37 cellular contexts compared by ENCODE assay signal in the genomic region with DNA sequence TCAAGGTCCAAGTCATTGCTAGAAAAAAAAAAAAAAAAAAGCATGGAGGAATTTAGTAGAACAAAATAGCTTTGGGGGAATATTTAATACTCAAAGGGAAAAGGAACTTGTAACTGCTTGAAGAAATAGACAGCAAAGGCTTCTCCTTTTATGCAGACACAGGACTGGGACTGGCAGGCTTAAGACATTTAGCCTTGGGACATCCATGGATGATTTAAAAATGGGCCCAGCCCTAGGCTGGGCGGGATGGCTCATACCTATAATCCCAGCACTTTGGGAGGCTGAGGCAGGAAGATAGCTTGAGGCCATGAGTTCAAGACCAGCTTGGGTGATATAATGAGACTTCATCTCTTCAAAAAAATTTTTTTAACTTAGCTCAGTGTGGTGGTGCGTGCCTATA. TPM values are rescaled to one million over a fixed set of nuclear protein-coding genes. Genes with fewer than 3 reads are reported as not detected.
"Had no signal": no experiment of that assay in that cellular context is flagged by ENCODE, and none has a peak within 500 bp of the region (broad histone marks: within the 10 kb centered on the region; RNA-seq: fewer than 3 reads in every experiment).

No MANE protein-coding gene starts in this region.

- H3K36me3 ChIP-seq: MG63 had no signal

- H3K4me3 ChIP-seq: MG63 had no signal

- H3K9ac ChIP-seq: KMS-11 had no signal

- DNase-seq: Karpas-422, Kasumi-1, KBM-7, KG1, MG63, MV-4-11, NCI-H1048, NCI-H1092, NCI-H1092 treated with DMSO at 0.1 percent for 48 hours, NCI-H1105, NCI-H1105 treated with DMSO at 0.1 percent for 48 hours, NCI-H1417, NCI-H1417 treated with DMSO at 0.1 percent for 48 hours, NCI-H1436, NCI-H1436 treated with DMSO at 0.1 percent for 48 hours, NCI-H146, NCI-H1694, NCI-H1694 treated with DMSO at 0.1 percent for 48 hours, NCI-H187, NCI-H187 treated with DMSO at 0.1 percent for 48 hours, NCI-H1930, NCI-H2029, NCI-H2029 treated with DMSO at 0.1 percent for 48 hours, NCI-H2081, NCI-H2081 treated with DMSO at 0.1 percent for 48 hours, NCI-H2107, NCI-H2171, NCI-H2171 treated with DMSO at 0.1 percent for 48 hours, NCI-H2227 treated with DMSO at 0.1 percent for 48 hours, NCI-H226, NCI-H345, NCI-H446, NCI-H446 treated with DMSO at 0.1 percent for 48 hours had no signal

- H3K27ac ChIP-seq: KMS-11 had no signal

- H3K27me3 ChIP-seq: MG63 had no signal

- H3K9me3 ChIP-seq: MG63 had no signal

- H3K4me2 ChIP-seq: KMS-11 had no signal

RNA-seq across cellular contexts. Expression of a gene that starts 41.2 kb away (rescaled TPM):
- total RNA-seq: LHCN-M2, M059J, NCI-H460 had no signal
